Comparison of ENCODE assay signal across 15 cellular contexts in genomic region chr5:53261245-53261644, GRCh38.
"Had no signal": no experiment of that assay in that cellular context is flagged by ENCODE, and none has a peak within 500 bp of the region (broad histone marks: within the 10 kb centered on the region; RNA-seq: fewer than 3 reads in every experiment).

No MANE protein-coding gene starts in this region.

- DNase-seq: activated CD4-positive, alpha-beta T cell treated with anti-CD3 and anti-CD28 coated beads, Interleukin-2, amount 10 ng/mL, durations not matched to agents 7 days and 5 days; activated naive CD4-positive, alpha-beta T cell treated with anti-CD3 and anti-CD28 coated beads, Interleukin-2, amount 50 U/mL, for 16 hours; activated T-cell treated with anti-CD3 and anti-CD28 coated beads for 4 hours; effector memory CD8-positive, alpha-beta T cell; heart right ventricle; kidney; left ventricle myocardium superior; stimulated activated CD4-positive, alpha-beta T cell treated with anti-CD3 and anti-CD28 coated beads, Interleukin-4, amount 100 ng/mL, for 4 hours; stomach had no signal

- H3K4me3 Mint-ChIP-seq: activated CD4-positive, alpha-beta T cell treated with anti-CD3 and anti-CD28 coated beads, Interleukin-2, amount 10 ng/mL, durations not matched to agents 7 days and 5 days; dendritic cell treated with granulocyte-macrophage colony-stimulating factor and Interleukin-4, amounts not matched to agents 40 ng/mL and 50 ng/mL, for 4 days; effector memory CD8-positive, alpha-beta T cell; neural progenitor cell; WTC11 had no signal

- H3K27ac ChIP-seq: heart right ventricle, neural progenitor cell, skin epidermis, stomach, thoracic aorta had no signal

- ATAC-seq: effector memory CD8-positive, alpha-beta T cell; heart right ventricle; left ventricle myocardium superior; WTC11 had no signal

- H3K4me1 ChIP-seq: heart right ventricle, neural progenitor cell, stomach had no signal

- H3K4me3 ChIP-seq: heart right ventricle, neural progenitor cell, skin epidermis, stomach, thoracic aorta had no signal

- H3K36me3 Mint-ChIP-seq: neural progenitor cell, WTC11 had no signal

- H3K27me3 ChIP-seq: heart right ventricle, neural progenitor cell, stomach had no signal

- H3K9me3 Mint-ChIP-seq: activated CD4-positive, alpha-beta T cell treated with anti-CD3 and anti-CD28 coated beads, Interleukin-2, amount 10 ng/mL, durations not matched to agents 7 days and 5 days; activated T-helper 2 cell treated with anti-CD3 and anti-CD28 coated beads, Interferon-gamma antibody, Interleukin-2, Interleukin-4, amounts not matched to agents 10 μg/mL and 5 μg/mL and 100 μg/mL, durations not matched to agents 14 hours and 24 hours and 36 hours; effector memory CD8-positive, alpha-beta T cell; neural progenitor cell had no signal

- H3K27me3 Mint-ChIP-seq: dendritic cell treated with granulocyte-macrophage colony-stimulating factor and Interleukin-4, amounts not matched to agents 40 ng/mL and 50 ng/mL, for 4 days had no signal

- H3K36me3 ChIP-seq: heart right ventricle, neural progenitor cell, stomach, thoracic aorta had no signal

- H3K9me3 ChIP-seq: heart right ventricle, stomach, thoracic aorta had no signal

- H3K4me1 Mint-ChIP-seq: activated CD4-positive, alpha-beta T cell treated with anti-CD3 and anti-CD28 coated beads, Interleukin-2, amount 10 ng/mL, durations not matched to agents 7 days and 5 days; neural progenitor cell; WTC11 had no signal

- H3K27ac Mint-ChIP-seq: activated CD4-positive, alpha-beta T cell treated with anti-CD3 and anti-CD28 coated beads, Interleukin-2, amount 10 ng/mL, durations not matched to agents 7 days and 5 days; activated T-helper 2 cell treated with anti-CD3 and anti-CD28 coated beads, Interferon-gamma antibody, Interleukin-2, Interleukin-4, amounts not matched to agents 10 μg/mL and 5 μg/mL and 100 μg/mL, durations not matched to agents 14 hours and 24 hours and 36 hours; dendritic cell treated with granulocyte-macrophage colony-stimulating factor and Interleukin-4, amounts not matched to agents 40 ng/mL and 50 ng/mL, for 4 days; effector memory CD8-positive, alpha-beta T cell; neural progenitor cell; WTC11 had no signal

- FAIRE-seq: kidney had no signal
